8 cellular contexts compared by ENCODE assay signal in the genomic region with DNA sequence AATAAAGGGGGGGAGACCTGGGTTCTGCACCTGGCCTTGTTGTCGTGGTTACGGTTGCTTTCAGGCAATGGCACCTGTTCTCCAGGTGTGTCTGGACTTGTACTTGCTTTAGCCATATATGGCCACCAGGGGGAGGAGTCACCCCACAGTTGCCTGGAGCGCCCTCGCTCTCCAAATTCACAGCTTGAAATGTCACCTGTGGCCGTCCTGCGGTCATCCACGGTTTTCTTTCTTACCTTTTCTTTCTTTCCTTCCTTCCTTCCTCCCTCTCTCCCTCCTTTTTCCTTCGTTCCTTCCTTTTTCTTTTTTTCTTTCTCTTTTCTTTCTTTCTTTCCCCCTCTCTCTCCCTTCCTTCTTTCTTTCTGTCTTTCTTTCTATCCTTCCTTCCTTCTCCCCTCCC.
DNase-seq lines count a peak whose midpoint lies in the region; ATAC-seq and TF ChIP-seq lines count a peak whose summit lies in the region.

No MANE protein-coding gene starts in this region.

- H3K9me3 ChIP-seq in esophagus muscularis mucosa (no peaks in the 10 kb centered on the region), ascending aorta (no peaks in the 10 kb centered on the region)

- peak; percentile 78 for ATAC-seq in GM18502 (IDR thresholded peaks at IDR 0.05; ENCODE audit: poor library complexity, unreplicated experiment)
- ATAC-seq in HG02973 (IDR thresholded peaks at IDR 0.05; ENCODE audit: unreplicated experiment) = peak; percentile 86
- no peak for ATAC-seq in HG03108 (IDR thresholded peaks at IDR 0.05; ENCODE audit: unreplicated experiment)

- H3K4me3 ChIP-seq in esophagus muscularis mucosa (no peak overlapping the region), ascending aorta (no peak overlapping the region)

- no peak for TF ChIP-seq EP300 in esophagus muscularis mucosa (IDR thresholded peaks at IDR 0.05)

- H3K27ac ChIP-seq in esophagus muscularis mucosa (replicated peaks in 1 of 4) (no peak overlapping the region), ascending aorta (no peak overlapping the region)

- H3K27me3 ChIP-seq in esophagus muscularis mucosa (no peaks in the 10 kb centered on the region), ascending aorta (no peaks in the 10 kb centered on the region)

- DNase-seq in NCI-H524 treated with DMSO at 0.1 percent for 48 hours (lab: John Stamatoyannopoulos, UW) (peak; percentile 18), esophagus muscularis mucosa (ENCODE audit: extremely low spot score) (no peak), renal cortical epithelial cell (ENCODE audit: low read depth) (peak; percentile 30), ascending aorta (ENCODE audit: low spot score in 2 of 2) (no peak)
- DNase-seq in activated CD8-positive, alpha-beta memory T cell treated with anti-CD3 and anti-CD28 coated beads for 48 hours (ENCODE audit: low read depth in 2 of 3, low spot score in 2 of 3) = peak in 2 of 3 experiments; percentile 12 to 14

- no peaks in the 10 kb centered on the region for H3K36me3 ChIP-seq in esophagus muscularis mucosa
- H3K36me3 ChIP-seq in ascending aorta = no peaks in the 10 kb centered on the region

- H3K4me1 ChIP-seq in esophagus muscularis mucosa = no peaks in the 10 kb centered on the region
- no peaks in the 10 kb centered on the region for H3K4me1 ChIP-seq in ascending aorta

- TF ChIP-seq CTCF in esophagus muscularis mucosa (IDR thresholded peaks at IDR 0.05) (peak; percentile 31 to 40 (median 33)), ascending aorta (IDR thresholded peaks at IDR 0.05) (peak in 1 of 3 experiments; percentile 21)

- WGBS in esophagus muscularis mucosa = 27% methylated on average over 8 of the region's 8 CpGs

- intact Hi-C loops in esophagus muscularis mucosa (cut with DNase I) (no loop called here), ascending aorta (cut with DNase I) (no loop called here)

- no peak for TF ChIP-seq POLR2A in esophagus muscularis mucosa (IDR thresholded peaks at IDR 0.05; ENCODE audit: low read depth)

Comparison
In these comparisons a context has a peak if more than half of its experiments do, and no peak if none do; other contexts are left out.
1. DNase-seq: peak in NCI-H524 treated with DMSO at 0.1 percent for 48 hours (single experiment), activated CD8-positive, alpha-beta memory T cell treated with anti-CD3 and anti-CD28 coated beads for 48 hours (2 of 3) and renal cortical epithelial cell (single experiment); none in esophagus muscularis mucosa (single experiment) and ascending aorta (0 of 2).